In genomic region chr20:57851786-57852185, GRCh38 we compare ENCODE assay signal across 24 cellular contexts.
"Had no signal": no experiment of that assay in that cellular context is flagged by ENCODE, and none has a peak within 500 bp of the region (broad histone marks: within the 10 kb centered on the region; RNA-seq: fewer than 3 reads in every experiment).

No MANE protein-coding gene starts in this region.

- ATAC-seq: activated T-helper 17 cell treated with anti-CD3 and anti-CD28 coated beads, Interleukin-2, amount 50 U/mL, for 72 hours; natural killer cell; right cardiac atrium; stimulated activated effector memory CD8-positive, alpha-beta T cell treated with anti-CD3 and anti-CD28 coated beads, Interleukin-12 subunit alpha, Interleukin-12 subunit beta, amount 100 ng/mL, for 72 hours; stimulated activated naive CD8-positive, alpha-beta T cell treated with anti-CD3 and anti-CD28 coated beads, Interleukin-15, amount 100 ng/mL, for 72 hours had no signal

- H3K4me1 ChIP-seq: suprapubic skin, tibial nerve, uterus had no signal

- DNase-seq: activated CD4-positive, alpha-beta T cell treated with anti-CD3 and anti-CD28 coated beads, Interleukin-2, amount 10 ng/mL, durations not matched to agents 7 days and 5 days; activated CD4-positive, CD25-positive, alpha-beta regulatory T cell treated with anti-CD3 and anti-CD28 coated beads, Interleukin-2, amount 50 U/mL, for 72 hours; activated T-cell treated with anti-CD3 and anti-CD28 coated beads, Interleukin-2, amount 50 U/mL, for 24 hours; effector CD8-positive, alpha-beta T cell; erythroblast; foreskin melanocyte; immature natural killer cell; mammary epithelial cell; midbrain; natural killer cell; ovary; right cardiac atrium; stimulated activated CD4-positive, alpha-beta T cell treated with anti-CD3 and anti-CD28 coated beads, Interleukin-1b, Interleukin-23, amount 100 ng/mL, for 48 hours; stimulated activated naive CD8-positive, alpha-beta T cell treated with anti-CD3 and anti-CD28 coated beads, Interleukin-15, amount 100 ng/mL, for 72 hours; T-helper 1 cell; uterus; WERI-Rb-1 had no signal

- H3K27me3 ChIP-seq: cardiac muscle cell, hepatocyte, ovary, suprapubic skin, tibial nerve, uterus had no signal

- H3K4me3 ChIP-seq: cardiac muscle cell, hepatocyte, ovary, skin epidermis, suprapubic skin, tibial nerve, uterus had no signal

- H3K27ac ChIP-seq: cardiac muscle cell, hepatocyte, ovary, suprapubic skin, tibial nerve, uterus, WERI-Rb-1 had no signal

- H3K9me3 ChIP-seq: ovary, suprapubic skin, uterus had no signal

- H3K36me3 ChIP-seq: cardiac muscle cell, ovary, suprapubic skin, tibial nerve, uterus, WERI-Rb-1 had no signal
